11 cellular contexts compared by ENCODE assay signal in the genomic region with DNA sequence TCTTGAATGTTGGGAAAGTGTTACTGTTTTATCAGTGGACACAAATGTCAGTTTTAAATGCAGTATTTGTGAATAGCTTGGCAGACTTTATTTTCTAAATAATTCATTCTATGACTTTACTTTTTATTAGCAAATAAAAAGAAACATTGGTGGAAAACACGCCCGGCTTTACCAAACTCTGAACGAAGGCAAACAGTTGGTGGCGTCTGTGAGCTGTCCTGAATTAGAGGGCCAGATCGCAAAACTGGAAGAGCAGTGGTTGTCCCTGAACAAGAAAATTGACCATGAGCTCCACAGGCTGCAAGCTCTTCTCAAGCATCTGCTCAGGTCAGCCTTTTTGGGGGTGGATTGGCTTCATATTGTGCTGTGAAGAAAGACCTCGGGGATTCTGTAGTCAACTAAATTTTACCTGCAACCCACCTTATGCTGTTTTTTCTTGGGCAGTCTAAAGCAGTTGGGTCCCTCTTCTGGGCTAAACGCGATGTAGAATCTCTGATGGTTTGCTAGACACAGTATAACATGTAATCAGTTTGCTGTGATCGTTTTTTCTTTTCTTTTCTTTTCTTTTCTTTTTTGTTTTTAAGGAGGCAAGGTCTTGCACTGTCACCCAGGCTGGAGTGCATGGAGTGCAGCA.
DNase-seq lines count a peak whose midpoint lies in the region; ATAC-seq and TF ChIP-seq lines count a peak whose summit lies in the region.
"Had no signal": no experiment of that assay in that cellular context is flagged by ENCODE, and none has a peak within 500 bp of the region (broad histone marks: within the 10 kb centered on the region; RNA-seq: fewer than 3 reads in every experiment).

No MANE protein-coding gene starts in this region.

- no peaks in the 10 kb centered on the region for H3K9me3 ChIP-seq in RWPE2 (ENCODE audit: severe bottlenecking)

- in situ Hi-C loops in ACHN (cut with HindIII; ENCODE audit: low pct_ligation_motif_present, low pct_unique_long_range_greater_than_20kb, low sequenced_read_pairs) = no loop called here

- H3K4me1 ChIP-seq in RWPE2 (ENCODE audit: insufficient read depth, poor library complexity, severe bottlenecking) = no peaks in the 10 kb centered on the region

- ATAC-seq in RWPE2 (ENCODE audit: low read depth) (no peak), GM21786 (IDR thresholded peaks at IDR 0.05; ENCODE audit: unreplicated experiment) (no peak)
- ATAC-seq: stimulated activated memory B cell treated with anti-CD40 and anti-IgM and Interleukin-4, amounts not matched to agents 10 μg/mL and 1 μg/mL and 100 μg/mL, for 72 hours had no signal

- no peak overlapping the region for H3K27ac ChIP-seq in RWPE2 (ENCODE audit: poor library complexity, severe bottlenecking)
- H3K27ac ChIP-seq: RWPE1 had no signal

- DNase-seq in ACHN (peak; percentile 6), GM10266 (ENCODE audit: extremely low spot score) (no peak), RWPE2 (ENCODE audit: low spot score) (no peak), fibroblast of pulmonary artery (ENCODE audit: low read depth) (peak; percentile 29), putamen (ENCODE audit: low spot score) (no peak), SW480 (ENCODE audit: low spot score) (no peak)
- no peak for DNase-seq in stimulated activated CD4-positive, alpha-beta T cell treated with anti-CD3 and anti-CD28 coated beads, Interleukin-2, amount 100 ng/mL, for 48 hours
- DNase-seq: DMS79 had no signal

- peak; percentile 28 for TF ChIP-seq CTCF in GM10266 (IDR thresholded peaks at IDR 0.05; ENCODE audit: control insufficient read depth, insufficient read depth, low read depth, missing control alignments)
- peak; percentile 24 for TF ChIP-seq CTCF in RWPE2 (IDR thresholded peaks at IDR 0.05; ENCODE audit: poor library complexity, severe bottlenecking)
- peak; percentile 26 for TF ChIP-seq CTCF in fibroblast of pulmonary artery (IDR thresholded peaks at IDR 0.05; ENCODE audit: low read length, missing control alignments)

- H3K4me3 ChIP-seq in RWPE2 (ENCODE audit: severe bottlenecking) (no peak overlapping the region), fibroblast of pulmonary artery (replicated peaks; ENCODE audit: low read depth, low read length) (no peak overlapping the region)

- H3K36me3 ChIP-seq in RWPE2 (ENCODE audit: low read depth) = peaks cover 75% of the 10 kb centered on the region

- H3K27me3 ChIP-seq in RWPE2 (ENCODE audit: insufficient read depth, poor library complexity, severe bottlenecking) = no peaks in the 10 kb centered on the region

Comparison
In these comparisons a context has a peak if more than half of its experiments do, and no peak if none do; other contexts are left out.
1. DNase-seq: peak in ACHN (single experiment) and fibroblast of pulmonary artery (single experiment); none in GM10266 (single experiment), RWPE2 (single experiment), putamen (single experiment), stimulated activated CD4-positive, alpha-beta T cell treated with anti-CD3 and anti-CD28 coated beads, Interleukin-2, amount 100 ng/mL, for 48 hours (0 of 2) and SW480 (single experiment).
2. Peak in every context shown above with its lines, with median percentiles within 50 percentile points of each other: CTCF ChIP-seq.